10 cellular contexts compared by ENCODE assay signal in genomic region chr4:108519911-108520310, GRCh38.
"Had no signal": no experiment of that assay in that cellular context is flagged by ENCODE, and none has a peak within 500 bp of the region (broad histone marks: within the 10 kb centered on the region; RNA-seq: fewer than 3 reads in every experiment).

No MANE protein-coding gene starts in this region.

- H3K27me3 ChIP-seq: gastrocnemius medialis, tibial artery had no signal

- H3K4me3 ChIP-seq: gastrocnemius medialis, heart left ventricle, lung, tibial artery had no signal

- H3K9me3 ChIP-seq: gastrocnemius medialis, heart left ventricle, tibial artery had no signal

- H3K36me3 Mint-ChIP-seq: stimulated activated memory B cell treated with anti-CD40 and anti-IgM and Interleukin-4, amounts not matched to agents 10 μg/mL and 1 μg/mL and 100 μg/mL, for 72 hours had no signal

- H3K4me1 Mint-ChIP-seq: stimulated activated memory B cell treated with anti-CD40 and anti-IgM and Interleukin-4, amounts not matched to agents 10 μg/mL and 1 μg/mL and 100 μg/mL, for 72 hours had no signal

- H3K36me3 ChIP-seq: gastrocnemius medialis, heart left ventricle, tibial artery had no signal

- ATAC-seq: gastrocnemius medialis; heart left ventricle; stimulated activated memory B cell treated with anti-CD40 and anti-IgM and Interleukin-4, amounts not matched to agents 10 μg/mL and 1 μg/mL and 100 μg/mL, for 72 hours had no signal

- H3K27ac Mint-ChIP-seq: stimulated activated memory B cell treated with anti-CD40 and anti-IgM and Interleukin-4, amounts not matched to agents 10 μg/mL and 1 μg/mL and 100 μg/mL, for 72 hours had no signal

- H3K27ac ChIP-seq: gastrocnemius medialis, heart left ventricle, tibial artery had no signal

- H3K4me3 Mint-ChIP-seq: stimulated activated memory B cell treated with anti-CD40 and anti-IgM and Interleukin-4, amounts not matched to agents 10 μg/mL and 1 μg/mL and 100 μg/mL, for 72 hours had no signal

- H3K4me1 ChIP-seq: gastrocnemius medialis, heart left ventricle, tibial artery had no signal

- DNase-seq: activated CD4-positive, alpha-beta T cell treated with anti-CD3 and anti-CD28 coated beads, Interleukin-2, amount 50 U/mL, for 48 hours; activated CD4-positive, CD25-positive, alpha-beta regulatory T cell treated with anti-CD3 and anti-CD28 coated beads, Interleukin-2, amount 50 U/mL, for 72 hours; gastrocnemius medialis; heart left ventricle; left colon; midbrain; T-helper 9 cell; tibial artery had no signal
